In the genomic region with DNA sequence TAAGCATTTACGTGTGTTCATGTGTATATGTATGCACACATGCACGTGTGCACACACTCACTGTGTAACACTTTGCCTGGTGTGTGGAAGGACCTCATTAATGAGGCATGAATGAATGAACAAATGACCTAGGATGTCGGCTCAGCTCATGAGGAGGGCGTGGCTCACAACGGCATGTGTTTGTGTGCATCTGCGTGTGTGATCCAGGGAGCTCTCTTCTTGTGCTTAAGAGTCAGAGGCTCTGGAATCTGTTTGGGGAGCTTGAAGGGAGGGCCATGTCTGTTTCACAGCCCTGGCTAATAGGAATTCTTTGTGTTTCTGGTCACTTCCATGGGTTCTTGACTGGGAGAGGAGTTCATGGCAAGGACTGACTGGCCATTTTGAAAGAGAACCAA, we compare ENCODE assay signal across 1 cellular context.
TF ChIP-seq lines count a peak whose summit lies in the region.

No MANE protein-coding gene starts in this region.

TF ChIP-seq in K562, 482 proteins besides CTCF, POLR2A, EP300 and RAD21:
- TF ChIP-seq NCOA2 (IDR thresholded peaks at IDR 0.05; ENCODE audit: partially characterized antibody in 2 of 2): no peak
- TF ChIP-seq, protein P1, sequence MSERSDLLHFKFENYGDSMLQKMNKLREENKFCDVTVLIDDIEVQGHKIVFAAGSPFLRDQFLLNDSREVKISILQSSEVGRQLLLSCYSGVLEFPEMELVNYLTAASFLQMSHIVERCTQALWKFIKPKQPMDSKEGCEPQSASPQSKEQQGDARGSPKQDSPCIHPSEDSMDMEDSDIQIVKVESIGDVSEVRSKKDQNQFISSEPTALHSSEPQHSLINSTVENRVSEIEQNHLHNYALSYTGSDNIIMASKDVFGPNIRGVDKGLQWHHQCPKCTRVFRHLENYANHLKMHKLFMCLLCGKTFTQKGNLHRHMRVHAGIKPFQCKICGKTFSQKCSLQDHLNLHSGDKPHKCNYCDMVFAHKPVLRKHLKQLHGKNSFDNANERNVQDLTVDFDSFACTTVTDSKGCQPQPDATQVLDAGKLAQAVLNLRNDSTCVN (CRISPR knock-in tag; IDR thresholded peaks at IDR 0.05): no peak
- TF ChIP-seq ZKSCAN8 (CRISPR knock-in tag; IDR thresholded peaks at IDR 0.05): peak; percentile 83; the same call in 1 of the 2 replicates
- TF ChIP-seq ESRRB (CRISPR knock-in tag; IDR thresholded peaks at IDR 0.05; ENCODE audit: borderline replicate concordance): no peak
- no peak for TF ChIP-seq POLR2G (IDR thresholded peaks at IDR 0.05; ENCODE audit: low read depth, low read length)
TF ChIP-seq in K562: peak in this region for 1.
